8 cellular contexts compared by ENCODE assay signal in the genomic region with DNA sequence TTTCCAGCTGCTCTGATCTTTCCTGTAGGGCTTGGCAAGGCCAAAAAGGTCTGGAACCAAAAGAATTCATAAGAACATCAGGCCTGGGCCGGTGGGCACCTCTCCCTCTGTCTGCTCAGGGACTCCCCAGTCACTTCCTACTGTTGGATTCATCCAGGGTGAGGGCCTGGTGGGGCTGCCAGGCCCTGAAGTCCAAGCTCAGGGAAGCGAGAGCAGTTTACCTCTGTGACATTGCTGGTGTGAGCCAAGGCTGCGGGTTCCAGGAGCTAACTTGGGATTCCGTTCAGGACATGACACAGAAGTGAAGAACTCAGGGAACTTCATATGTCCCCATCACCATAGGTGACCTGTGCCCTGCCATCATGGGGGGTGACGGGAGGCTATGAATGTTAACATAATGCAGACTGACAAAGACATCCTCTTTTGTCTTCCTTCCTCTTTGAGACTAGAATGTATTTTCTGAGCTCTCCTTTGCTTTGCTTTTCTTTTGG.
DNase-seq lines count a peak whose midpoint lies in the region; ATAC-seq, FAIRE-seq and TF ChIP-seq lines count a peak whose summit lies in the region.

No MANE protein-coding gene starts in this region.

- CTCF ChIA-PET in RWPE1 (lab: Yijun Ruan, JAX): interaction anchor here (0.6 to 1.2 kb wide), 9 partner anchors 8 to 370 kb away, joined by 3 to 5 read pairs (median 3); no protein-coding TSS in a partner anchor
- CTCF ChIA-PET in activated CD4-positive, alpha-beta T cell treated with anti-CD3 and anti-CD28 coated beads for 36 hours (lab: Charles Lee): interaction anchor here (0.7 to 2.0 kb wide), 8 partner anchors 14 to 883 kb away, joined by 3 to 10 read pairs (median 3); no protein-coding TSS in a partner anchor

- no peaks in the 10 kb centered on the region for H3K27me3 ChIP-seq in sigmoid colon

- FAIRE-seq in GM12892 (lab: Jason Lieb, UNC): peak; percentile 51

- peak overlapping the region; percentile 89 for H3K27ac ChIP-seq in RWPE1
- peak overlapping the region; percentile 91 to 97 (median 96) for H3K27ac ChIP-seq in sigmoid colon

- H3K36me3 ChIP-seq in sigmoid colon: no peaks in the 10 kb centered on the region

- WGBS in sigmoid colon, 2 donors: 76 to 81% methylated on average over 5 of the region's 5 CpGs

- peaks cover 4% of the 10 kb centered on the region for H3K4me1 Mint-ChIP-seq in activated CD4-positive, alpha-beta T cell treated with anti-CD3 and anti-CD28 coated beads for 36 hours

- no peak for DNase-seq in GM12892 (ENCODE audit: insufficient read length)
- no peak for DNase-seq in RWPE1 (ENCODE audit: low spot score)
- DNase-seq in left ventricle myocardium superior: peak; percentile 31
- DNase-seq in sigmoid colon: peak; percentile 70
- no peak for DNase-seq in globus pallidus (ENCODE audit: low spot score)
- DNase-seq in NCI-H2171 treated with DMSO at 0.1 percent for 48 hours (lab: John Stamatoyannopoulos, UW): no peak
- DNase-seq in T-helper 2 cell: no peak
- DNase-seq in activated CD4-positive, alpha-beta T cell treated with anti-CD3 and anti-CD28 coated beads for 36 hours: no peak

- no peaks in the 10 kb centered on the region for H3K9me3 Mint-ChIP-seq in activated CD4-positive, alpha-beta T cell treated with anti-CD3 and anti-CD28 coated beads for 36 hours (ENCODE audit: low read depth)

- no peak for TF ChIP-seq EP300 in sigmoid colon (IDR thresholded peaks at IDR 0.05)

- no peaks in the 10 kb centered on the region for H3K9me3 ChIP-seq in sigmoid colon

- H3K4me3 ChIP-seq in sigmoid colon: peak overlapping the region in 1 of 4 donors; percentile 52

- H3K4me1 ChIP-seq in sigmoid colon: peaks cover 0 to 43% (median 37%) of the 10 kb centered on the region in 4 donors

- POLR2A ChIA-PET in RWPE1 (lab: Yijun Ruan, JAX; ENCODE audit: low non-redundant PET): interaction anchor here (1.0 to 1.2 kb wide), 2 partner anchors 20 to 107 kb away, joined by 4 to 7 read pairs; no protein-coding TSS in a partner anchor
- POLR2A ChIA-PET in activated CD4-positive, alpha-beta T cell treated with anti-CD3 and anti-CD28 coated beads for 36 hours (lab: Charles Lee): no interaction called here

- intact Hi-C loops in left ventricle myocardium superior (cut with micrococcal nuclease): loop anchor here (10.0 kb wide), 1 partner anchor 94 kb away; no protein-coding TSS in a partner anchor
- intact Hi-C loops in sigmoid colon (cut with DNase I): loop anchor here (1.0 to 2.0 kb wide), 2 partner anchors 90 to 206 kb away; partner anchors contain the start of gene SERTAD2
- intact Hi-C loops in activated CD4-positive, alpha-beta T cell treated with anti-CD3 and anti-CD28 coated beads for 36 hours (cut with DNase I, micrococcal nuclease): no loop called here

- TF ChIP-seq CTCF in RWPE1 (conservative IDR thresholded peaks at IDR 0.05; ENCODE audit: low read depth) (no peak), sigmoid colon (IDR thresholded peaks at IDR 0.05) (no peak)

- TF ChIP-seq POLR2A in GM12892 (IDR thresholded peaks at IDR 0.05; ENCODE audit: low read depth, low read length): no peak
- no peak for TF ChIP-seq POLR2A in sigmoid colon (IDR thresholded peaks at IDR 0.05)

- peaks cover 8% of the 10 kb centered on the region for H3K27me3 Mint-ChIP-seq in activated CD4-positive, alpha-beta T cell treated with anti-CD3 and anti-CD28 coated beads for 36 hours

- H3K27ac Mint-ChIP-seq in activated CD4-positive, alpha-beta T cell treated with anti-CD3 and anti-CD28 coated beads for 36 hours: no peak overlapping the region

- H3K36me3 Mint-ChIP-seq in activated CD4-positive, alpha-beta T cell treated with anti-CD3 and anti-CD28 coated beads for 36 hours (ENCODE audit: low read depth): no peaks in the 10 kb centered on the region

- no peak for ATAC-seq in left ventricle myocardium superior
- ATAC-seq in activated CD4-positive, alpha-beta T cell treated with anti-CD3 and anti-CD28 coated beads for 36 hours: no peak

- H3K4me3 Mint-ChIP-seq in activated CD4-positive, alpha-beta T cell treated with anti-CD3 and anti-CD28 coated beads for 36 hours: no peak overlapping the region

Comparison
In these comparisons a context has a peak if more than half of its experiments do, and no peak if none do; other contexts are left out.
1. DNase-seq: peak in left ventricle myocardium superior (single experiment) and sigmoid colon (single experiment); none in GM12892 (single experiment), RWPE1 (single experiment), globus pallidus (single experiment), NCI-H2171 treated with DMSO at 0.1 percent for 48 hours (single experiment), T-helper 2 cell (0 of 5) and activated CD4-positive, alpha-beta T cell treated with anti-CD3 and anti-CD28 coated beads for 36 hours (single experiment).
2. intact Hi-C loops: an anchor here in left ventricle myocardium superior (10.0 kb wide) and sigmoid colon (1.0 to 2.0 kb wide); none called in activated CD4-positive, alpha-beta T cell treated with anti-CD3 and anti-CD28 coated beads for 36 hours.